ENCODE assay signal across 21 cellular contexts in genomic region chr1:161311595-161312181, GRCh38. TPM values are rescaled to one million over a fixed set of nuclear protein-coding genes. Genes with fewer than 3 reads are reported as not detected.
"Had no signal": no experiment of that assay in that cellular context is flagged by ENCODE, and none has a peak within 500 bp of the region (broad histone marks: within the 10 kb centered on the region; RNA-seq: fewer than 3 reads in every experiment).

No MANE protein-coding gene starts in this region.

- H3K36me3 Mint-ChIP-seq: WTC11 had no signal

- H3K36me3 ChIP-seq: esophagus squamous epithelium, left ventricle myocardium inferior, tibial artery had no signal

- H3K9me3 Mint-ChIP-seq: activated naive CD4-positive, alpha-beta T cell treated with anti-CD3 and anti-CD28 coated beads, Interleukin-2, amount 50 U/mL, for 72 hours; nephron progenitor cell; WTC11 had no signal

- DNase-seq: activated CD4-positive, alpha-beta T cell treated with anti-CD3 and anti-CD28 coated beads for 36 hours; activated CD4-positive, alpha-beta T cell treated with anti-CD3 and anti-CD28 coated beads, Interleukin-2, amount 50 U/mL, for 48 hours; activated gamma-delta T cell; effector CD8-positive, alpha-beta T cell; esophagus squamous epithelium; left ventricle myocardium inferior; mammary epithelial cell; midbrain; nephron progenitor cell; occipital lobe; posterior cingulate gyrus; stimulated activated CD4-positive, alpha-beta T cell treated with anti-CD3 and anti-CD28 coated beads, Interleukin-12 subunit alpha, Interleukin-12 subunit beta, amount 100 ng/mL, for 4 hours; stimulated activated CD4-positive, alpha-beta T cell treated with anti-CD3 and anti-CD28 coated beads, Interleukin-1b, Interleukin-23, amount 100 ng/mL, for 48 hours; stimulated activated CD8-positive, alpha-beta memory T cell treated with anti-CD3 and anti-CD28 coated beads, Interleukin-4, amount 100 ng/mL, for 48 hours; stimulated activated naive CD4-positive, alpha-beta T cell; SW 1271; tibial artery had no signal

- H3K4me3 ChIP-seq: esophagus squamous epithelium, left ventricle myocardium inferior, tibial artery had no signal

- ATAC-seq: activated CD4-positive, alpha-beta T cell treated with anti-CD3 and anti-CD28 coated beads for 36 hours; activated naive CD4-positive, alpha-beta T cell treated with anti-CD3 and anti-CD28 coated beads, Interleukin-2, amount 50 U/mL, for 72 hours; WTC11 had no signal

- H3K27ac Mint-ChIP-seq: activated CD4-positive, alpha-beta T cell treated with anti-CD3 and anti-CD28 coated beads for 36 hours; nephron progenitor cell; WTC11 had no signal

- H3K4me3 Mint-ChIP-seq: activated CD4-positive, alpha-beta T cell treated with anti-CD3 and anti-CD28 coated beads for 36 hours; nephron progenitor cell; WTC11 had no signal

- H3K27me3 Mint-ChIP-seq: activated CD4-positive, alpha-beta T cell treated with anti-CD3 and anti-CD28 coated beads for 36 hours had no signal

- H3K9me3 ChIP-seq: esophagus squamous epithelium, left ventricle myocardium inferior, tibial artery had no signal

- H3K27ac ChIP-seq: esophagus squamous epithelium, tibial artery had no signal

RNA-seq across cellular contexts. Expression of gene PCP4L1, which starts 53.1 kb away (rescaled TPM):
- total RNA-seq: left ventricle myocardium inferior; T-helper 2 cell treated with Interferon-gamma antibody and Interleukin-4, amounts not matched to agents 100 ng/mL and 5 ng/mL, for 36 hours had no signal

RNA-seq across cellular contexts. Expression of gene CFAP126, which starts 56.0 kb away (rescaled TPM):
- total RNA-seq: activated CD4-positive, alpha-beta T cell treated with anti-CD3 and anti-CD28 coated beads for 36 hours; activated naive CD4-positive, alpha-beta T cell treated with anti-CD3 and anti-CD28 coated beads, Interleukin-2, amount 50 U/mL, for 72 hours; bronchial epithelial cell; esophagus squamous epithelium; left ventricle myocardium inferior; mammary epithelial cell; T-helper 2 cell treated with Interferon-gamma antibody and Interleukin-4, amounts not matched to agents 100 ng/mL and 5 ng/mL, for 36 hours; WTC11 had no signal
- polyA plus RNA-seq: mammary epithelial cell had no signal
